8 cellular contexts compared by ENCODE assay signal in the genomic region with DNA sequence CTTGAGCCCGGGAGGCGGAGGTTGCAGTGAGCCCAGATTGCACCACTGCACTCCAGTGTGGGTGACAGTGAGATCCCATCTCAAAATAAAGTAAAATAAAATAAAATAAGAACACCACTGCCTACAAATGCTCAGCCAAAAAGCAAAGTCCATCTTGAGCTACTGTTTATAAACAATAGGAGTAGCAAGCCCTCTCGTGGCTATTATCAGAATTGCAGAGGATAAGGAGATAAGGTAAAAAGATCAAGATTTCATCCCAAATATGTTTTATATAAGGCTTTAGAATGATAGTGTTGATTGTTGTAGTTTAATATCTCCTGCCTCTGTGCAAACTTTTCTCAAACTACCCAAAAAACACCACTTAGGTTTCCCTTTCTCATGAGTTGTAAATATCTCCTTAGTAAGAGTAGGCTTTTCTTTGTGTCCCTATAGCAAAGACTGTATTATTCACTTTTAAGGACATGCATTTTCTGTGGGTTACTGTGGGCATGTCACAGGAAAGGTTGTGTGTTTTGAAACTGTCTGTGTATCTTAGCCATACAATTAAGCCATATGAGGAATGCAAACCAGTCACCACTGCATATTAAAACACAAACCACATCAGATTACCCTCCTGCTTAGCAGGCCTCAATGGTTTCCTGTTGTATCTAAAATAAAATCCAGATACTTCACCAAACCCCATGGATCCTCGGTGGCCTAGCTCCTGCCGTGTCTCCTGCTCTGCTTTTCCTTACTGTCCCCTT. TPM values are rescaled to one million over a fixed set of nuclear protein-coding genes. Genes with fewer than 3 reads are reported as not detected.
DNase-seq lines count a peak whose midpoint lies in the region; ATAC-seq and TF ChIP-seq lines count a peak whose summit lies in the region.

No MANE protein-coding gene starts in this region.

- peaks cover 7% of the 10 kb centered on the region for H3K27me3 Mint-ChIP-seq in activated T-cell treated with anti-CD3 and anti-CD28 coated beads, Interleukin-2, amount 50 U/mL, for 72 hours (ENCODE audit: low read depth)

- H3K9me3 ChIP-seq in RWPE2 (ENCODE audit: severe bottlenecking) (peaks cover 3% of the 10 kb centered on the region), neutrophil (peaks cover 2% of the 10 kb centered on the region)

- H3K27ac ChIP-seq in HL-60 (replicated peaks) = no peak overlapping the region
- H3K27ac ChIP-seq in RWPE2 (ENCODE audit: poor library complexity, severe bottlenecking) = no peak overlapping the region
- no peak overlapping the region for H3K27ac ChIP-seq in neutrophil

- peak in 1 of 2 donors; percentile 41 for ATAC-seq in activated T-cell treated with anti-CD3 and anti-CD28 coated beads, Interleukin-2, amount 50 U/mL, for 72 hours (replicated peaks in 1 of 2)
- ATAC-seq in RWPE2 (ENCODE audit: low read depth) = 0 out of 3 replicates have a peak, but pooled peaks have one; percentile 36
- ATAC-seq in esophagus mucosa = peak; percentile 52
- no peak for ATAC-seq in GM21529 (IDR thresholded peaks at IDR 0.05; ENCODE audit: unreplicated experiment)

- H3K36me3 ChIP-seq in RWPE2 (ENCODE audit: low read depth) (no peaks in the 10 kb centered on the region), neutrophil (no peaks in the 10 kb centered on the region)

- peak; percentile 13 to 35 for DNase-seq in activated T-cell treated with anti-CD3 and anti-CD28 coated beads, Interleukin-2, amount 50 U/mL, for 72 hours
- no peak for DNase-seq in activated T-cell treated with anti-CD3 and anti-CD28 coated beads, Interleukin-2, amount 50 U/mL, for 48 hours
- DNase-seq in HL-60 (ENCODE audit: low read depth in 1 of 2, low spot score in 1 of 2) (peak in 1 of 2 experiments; percentile 41), RWPE2 (ENCODE audit: low spot score) (no peak)
- no peak for DNase-seq in stimulated activated CD4-positive, alpha-beta T cell treated with anti-CD3 and anti-CD28 coated beads, Interleukin-15, amount 100 ng/mL, for 24 hours

- TF ChIP-seq CTCF in HL-60 (IDR thresholded peaks at IDR 0.05; ENCODE audit: insufficient read depth, low read length) (peak; percentile 55), RWPE2 (IDR thresholded peaks at IDR 0.05; ENCODE audit: poor library complexity, severe bottlenecking) (peak; percentile 80), neutrophil (IDR thresholded peaks at IDR 0.05) (peak; percentile 48)

- H3K4me3 ChIP-seq in HL-60 (replicated peaks; ENCODE audit: insufficient read depth, low read length) = no peak overlapping the region
- H3K4me3 ChIP-seq in RWPE2 (ENCODE audit: severe bottlenecking) = no peak overlapping the region
- H3K4me3 ChIP-seq in neutrophil (ENCODE audit: low read depth in 1 of 2, low read length in 1 of 2) = no peak overlapping the region

- no peaks in the 10 kb centered on the region for H3K27me3 ChIP-seq in HL-60 (ENCODE audit: insufficient read depth, poor library complexity, severe bottlenecking)
- H3K27me3 ChIP-seq in RWPE2 (ENCODE audit: insufficient read depth, poor library complexity, severe bottlenecking) = no peaks in the 10 kb centered on the region
- no peaks in the 10 kb centered on the region for H3K27me3 ChIP-seq in neutrophil

- peaks cover 5 to 6% of the 10 kb centered on the region in 2 donors for H3K9me3 Mint-ChIP-seq in activated T-cell treated with anti-CD3 and anti-CD28 coated beads, Interleukin-2, amount 50 U/mL, for 72 hours

- no peak overlapping the region for H3K27ac Mint-ChIP-seq in activated T-cell treated with anti-CD3 and anti-CD28 coated beads, Interleukin-2, amount 50 U/mL, for 72 hours

- H3K4me1 ChIP-seq in RWPE2 (ENCODE audit: insufficient read depth, poor library complexity, severe bottlenecking) (no peaks in the 10 kb centered on the region), neutrophil (ENCODE audit: control insufficient read depth in 1 of 2, insufficient read depth in 1 of 2, low read depth in 1 of 2, low read length in 1 of 2) (peaks cover 0 to 10% of the 10 kb centered on the region in 2 experiments)

- H3K4me3 Mint-ChIP-seq in activated T-cell treated with anti-CD3 and anti-CD28 coated beads, Interleukin-2, amount 50 U/mL, for 72 hours = no peak overlapping the region

- peaks cover 5 to 11% of the 10 kb centered on the region in 2 donors for H3K36me3 Mint-ChIP-seq in activated T-cell treated with anti-CD3 and anti-CD28 coated beads, Interleukin-2, amount 50 U/mL, for 72 hours (ENCODE audit: insufficient read depth in 2 of 2)

- H3K4me1 Mint-ChIP-seq in activated T-cell treated with anti-CD3 and anti-CD28 coated beads, Interleukin-2, amount 50 U/mL, for 72 hours (ENCODE audit: low read depth) = peaks cover 19% of the 10 kb centered on the region

RNA-seq across cellular contexts. Expression of a gene that starts 31.8 kb away (rescaled TPM):
- 100 to 1,000 TPM; 145 to 155 TPM for total RNA-seq in activated T-cell treated with anti-CD3 and anti-CD28 coated beads, Interleukin-2, amount 50 U/mL, for 72 hours
- total RNA-seq in esophagus mucosa = 46.5 TPM

RNA-seq across cellular contexts. Expression of a gene that starts 39.1 kb away (rescaled TPM):
- total RNA-seq in activated T-cell treated with anti-CD3 and anti-CD28 coated beads, Interleukin-2, amount 50 U/mL, for 72 hours = 10 to 100 TPM; 41.6 to 47.0 TPM
- 19.2 TPM for total RNA-seq in esophagus mucosa

Comparison
In these comparisons a context has a peak if more than half of its experiments do, and no peak if none do; other contexts are left out.
1. DNase-seq: peak in activated T-cell treated with anti-CD3 and anti-CD28 coated beads, Interleukin-2, amount 50 U/mL, for 72 hours (2 of 2); none in activated T-cell treated with anti-CD3 and anti-CD28 coated beads, Interleukin-2, amount 50 U/mL, for 48 hours (0 of 2), RWPE2 (single experiment) and stimulated activated CD4-positive, alpha-beta T cell treated with anti-CD3 and anti-CD28 coated beads, Interleukin-15, amount 100 ng/mL, for 24 hours (single experiment).
2. Peak in every context shown above with its lines, with median percentiles within 50 percentile points of each other: CTCF ChIP-seq.